Comparison of ENCODE assay signal across 8 cellular contexts in genomic region chr7:101308245-101309085, GRCh38. TPM values are rescaled to one million over a fixed set of nuclear protein-coding genes. Genes with fewer than 3 reads are reported as not detected.
DNase-seq lines count a peak whose midpoint lies in the region; ATAC-seq and TF ChIP-seq lines count a peak whose summit lies in the region.

No MANE protein-coding gene starts in this region.

- peak; percentile 93 for ATAC-seq in activated CD4-positive, alpha-beta T cell treated with anti-CD3 and anti-CD28 coated beads for 36 hours
- peak; percentile 87 for ATAC-seq in SK-N-SH treated with all-trans-retinoic acid at 6 μM for 48 hours
- ATAC-seq in memory B cell (ENCODE audit: low read depth) = peak; percentile 56
- no peak for ATAC-seq in GM21528 (IDR thresholded peaks at IDR 0.05; ENCODE audit: low FRiP score, unreplicated experiment)

- H3K4me3 ChIP-seq in coronary artery = peak overlapping the region; percentile 68

- H3K27ac ChIP-seq in coronary artery = no peak overlapping the region

- H3K36me3 Mint-ChIP-seq in activated CD4-positive, alpha-beta T cell treated with anti-CD3 and anti-CD28 coated beads for 36 hours (ENCODE audit: low read depth) = peaks cover 36% of the 10 kb centered on the region
- H3K36me3 Mint-ChIP-seq in memory B cell = no peaks in the 10 kb centered on the region

- TF ChIP-seq CTCF in coronary artery (IDR thresholded peaks at IDR 0.05) = no peak

- peak overlapping the region; percentile 91 for H3K27ac Mint-ChIP-seq in activated CD4-positive, alpha-beta T cell treated with anti-CD3 and anti-CD28 coated beads for 36 hours
- H3K27ac Mint-ChIP-seq in memory B cell = no peak overlapping the region

- POLR2A ChIA-PET in activated CD4-positive, alpha-beta T cell treated with anti-CD3 and anti-CD28 coated beads for 36 hours (lab: Charles Lee) = no interaction called here

- peak overlapping the region; percentile 93 for H3K4me3 Mint-ChIP-seq in activated CD4-positive, alpha-beta T cell treated with anti-CD3 and anti-CD28 coated beads for 36 hours
- H3K4me3 Mint-ChIP-seq in memory B cell = peak overlapping the region; percentile 88

- H3K9me3 Mint-ChIP-seq in activated CD4-positive, alpha-beta T cell treated with anti-CD3 and anti-CD28 coated beads for 36 hours (ENCODE audit: low read depth) = peaks cover 5% of the 10 kb centered on the region
- H3K9me3 Mint-ChIP-seq in memory B cell = peaks cover 11% of the 10 kb centered on the region

- intact Hi-C loops in activated CD4-positive, alpha-beta T cell treated with anti-CD3 and anti-CD28 coated beads for 36 hours (cut with DNase I, micrococcal nuclease) = loop anchor here in 1 of 2 experiments (1.0 kb wide), 1 partner anchor 13 kb away; the partner anchor contains the start of gene IFT22

- H3K4me1 Mint-ChIP-seq in activated CD4-positive, alpha-beta T cell treated with anti-CD3 and anti-CD28 coated beads for 36 hours = peaks cover 9% of the 10 kb centered on the region
- H3K4me1 Mint-ChIP-seq in memory B cell = peaks cover 3% of the 10 kb centered on the region

- peaks cover 27% of the 10 kb centered on the region for H3K27me3 Mint-ChIP-seq in activated CD4-positive, alpha-beta T cell treated with anti-CD3 and anti-CD28 coated beads for 36 hours
- H3K27me3 Mint-ChIP-seq in memory B cell = peaks cover 12% of the 10 kb centered on the region

- DNase-seq in activated CD4-positive, alpha-beta T cell treated with anti-CD3 and anti-CD28 coated beads for 36 hours = peak; percentile 71
- no peak for DNase-seq in activated CD4-positive, alpha-beta T cell treated with anti-CD3 and anti-CD28 coated beads for 1 hour
- DNase-seq in coronary artery (ENCODE audit: low spot score) (no peak), memory B cell (ENCODE audit: low spot score in 2 of 2) (peak in 1 of 2 donors; percentile 30), medulla oblongata (ENCODE audit: extremely low spot score) (no peak)
- DNase-seq in stimulated activated CD8-positive, alpha-beta memory T cell treated with anti-CD3 and anti-CD28 coated beads, Interleukin-7, amount 100 ng/mL, for 24 hours (ENCODE audit: low read depth) = peak; percentile 26

- CTCF ChIA-PET in activated CD4-positive, alpha-beta T cell treated with anti-CD3 and anti-CD28 coated beads for 36 hours (lab: Charles Lee) = interaction anchor here (0.8 kb wide), 1 partner anchor 18 kb away, joined by 3 read pairs; no protein-coding TSS in a partner anchor

TF ChIP-seq in SK-N-SH treated with all-trans-retinoic acid at 6 μM for 48 hours, 23 proteins besides CTCF, POLR2A, EP300 and RAD21:
- TF ChIP-seq PPARA (CRISPR knock-in tag; IDR thresholded peaks at IDR 0.05; ENCODE audit: borderline replicate concordance) (no peak), ZFP3 (CRISPR knock-in tag; IDR thresholded peaks at IDR 0.05) (no peak), ZC3H10 (CRISPR knock-in tag; IDR thresholded peaks at IDR 0.05) (no peak), ZNF565 (CRISPR knock-in tag; conservative IDR thresholded peaks at IDR 0.05; ENCODE audit: low read depth) (no peak)

RNA-seq across cellular contexts. Expression of gene IFT22, which starts 13.1 kb away (rescaled TPM):
- 1 to 10 TPM; 6.0 to 6.7 TPM for total RNA-seq in activated CD4-positive, alpha-beta T cell treated with anti-CD3 and anti-CD28 coated beads for 36 hours

RNA-seq across cellular contexts. Expression of gene COL26A1, which starts 54.2 kb away (rescaled TPM):
- total RNA-seq in activated CD4-positive, alpha-beta T cell treated with anti-CD3 and anti-CD28 coated beads for 36 hours = not detected

Comparison
In these comparisons a context has a peak if more than half of its experiments do, and no peak if none do; other contexts are left out.
1. DNase-seq: peak in activated CD4-positive, alpha-beta T cell treated with anti-CD3 and anti-CD28 coated beads for 36 hours (single experiment) and stimulated activated CD8-positive, alpha-beta memory T cell treated with anti-CD3 and anti-CD28 coated beads, Interleukin-7, amount 100 ng/mL, for 24 hours (single experiment); none in activated CD4-positive, alpha-beta T cell treated with anti-CD3 and anti-CD28 coated beads for 1 hour (single experiment), coronary artery (single experiment) and medulla oblongata (single experiment).